In genomic region chr9:5480919-5481743, GRCh38 we compare ENCODE assay signal across 26 cellular contexts. TPM values are rescaled to one million over a fixed set of nuclear protein-coding genes. Genes with fewer than 3 reads are reported as not detected.
DNase-seq lines count a peak whose midpoint lies in the region; ATAC-seq, FAIRE-seq and TF ChIP-seq lines count a peak whose summit lies in the region.
"Had no signal": no experiment of that assay in that cellular context is flagged by ENCODE, and none has a peak within 500 bp of the region (broad histone marks: within the 10 kb centered on the region; RNA-seq: fewer than 3 reads in every experiment).

No MANE protein-coding gene starts in this region.

- no peak overlapping the region for H2BK120ac ChIP-seq in neuronal stem cell (ENCODE audit: low read depth, low read length)

- H3K4me3 ChIP-seq in cardiac muscle cell: no peak overlapping the region
- no peak overlapping the region for H3K4me3 ChIP-seq in right atrium auricular region
- no peak overlapping the region for H3K4me3 ChIP-seq in astrocyte of the spinal cord (ENCODE audit: low read depth, low read length)
- no peak overlapping the region for H3K4me3 ChIP-seq in fibroblast of the aortic adventitia (ENCODE audit: low read depth, low read length)
- no peak overlapping the region for H3K4me3 ChIP-seq in small intestine (ENCODE audit: low read depth in 1 of 2, low read length in 2 of 2)
- H3K4me3 ChIP-seq in neuronal stem cell (ENCODE audit: low read length in 2 of 2): no peak overlapping the region
- H3K4me3 ChIP-seq: Peyer's patch had no signal

- no peak overlapping the region for H2AFZ ChIP-seq in neuronal stem cell (ENCODE audit: low read length)

- no peak overlapping the region for H3K4me2 ChIP-seq in neuronal stem cell (ENCODE audit: insufficient read depth, low read length, poor library complexity, severe bottlenecking)

- no peak overlapping the region for H3K14ac ChIP-seq in neuronal stem cell (ENCODE audit: low read length)

- H3K27me3 ChIP-seq in cardiac muscle cell: no peaks in the 10 kb centered on the region
- no peaks in the 10 kb centered on the region for H3K27me3 ChIP-seq in right atrium auricular region
- H3K27me3 ChIP-seq in small intestine (ENCODE audit: control insufficient read depth in 2 of 2, insufficient read depth in 2 of 2, low read length in 2 of 2): no peaks in the 10 kb centered on the region
- H3K27me3 ChIP-seq in neuronal stem cell (ENCODE audit: control insufficient read depth in 3 of 3, insufficient read depth in 3 of 3, low read depth in 1 of 3, low read length in 3 of 3): no peaks in the 10 kb centered on the region
- H3K27me3 ChIP-seq: Peyer's patch had no signal

- H2BK15ac ChIP-seq in neuronal stem cell (ENCODE audit: low read length): no peak overlapping the region

- H3K79me1 ChIP-seq in neuronal stem cell (ENCODE audit: low read depth, low read length): no peaks in the 10 kb centered on the region

- no peak overlapping the region for H2BK12ac ChIP-seq in neuronal stem cell (ENCODE audit: low read length)

- H3K9me3 ChIP-seq in cardiac muscle cell (ENCODE audit: low read depth): no peaks in the 10 kb centered on the region
- H3K9me3 ChIP-seq in right atrium auricular region: no peaks in the 10 kb centered on the region
- H3K9me3 ChIP-seq in small intestine (ENCODE audit: control insufficient read depth, low read depth): no peaks in the 10 kb centered on the region
- H3K9me3 ChIP-seq in neuronal stem cell (replicated peaks in 1 of 2; ENCODE audit: control insufficient read depth in 2 of 2, insufficient read depth in 1 of 2, low read depth in 1 of 2, low read length in 2 of 2): no peaks in the 10 kb centered on the region
- H3K9me3 ChIP-seq: Peyer's patch had no signal

- no peaks in the 10 kb centered on the region for H3K4me1 ChIP-seq in cardiac muscle cell (ENCODE audit: low read depth)
- H3K4me1 ChIP-seq in right atrium auricular region: no peaks in the 10 kb centered on the region
- no peaks in the 10 kb centered on the region for H3K4me1 ChIP-seq in small intestine (ENCODE audit: control insufficient read depth in 2 of 2, insufficient read depth in 1 of 2, low read depth in 1 of 2, low read length in 1 of 2)
- no peaks in the 10 kb centered on the region for H3K4me1 ChIP-seq in neuronal stem cell (ENCODE audit: control insufficient read depth in 2 of 2, insufficient read depth in 1 of 2, low read depth in 1 of 2, low read length in 2 of 2)
- H3K4me1 ChIP-seq: Peyer's patch had no signal

- peak; percentile 17 for TF ChIP-seq CTCF in cardiac muscle cell (IDR thresholded peaks at IDR 0.05; ENCODE audit: low read depth, low read length)
- no peak for TF ChIP-seq CTCF in right atrium auricular region (IDR thresholded peaks at IDR 0.05)
- TF ChIP-seq CTCF in astrocyte of the spinal cord (IDR thresholded peaks at IDR 0.05; ENCODE audit: low read depth, low read length): peak; percentile 6
- peak; percentile 20 for TF ChIP-seq CTCF in fibroblast of the aortic adventitia (IDR thresholded peaks at IDR 0.05; ENCODE audit: insufficient read depth, low read length)

- no peak overlapping the region for H2BK5ac ChIP-seq in neuronal stem cell (ENCODE audit: low read length)

- no peak overlapping the region for H3K4ac ChIP-seq in neuronal stem cell (ENCODE audit: low read length)

- ATAC-seq in GM19452 (IDR thresholded peaks at IDR 0.05; ENCODE audit: unreplicated experiment): no peak
- ATAC-seq: effector memory CD8-positive, alpha-beta T cell; left ventricle myocardium superior had no signal

- no peak overlapping the region for H3K23ac ChIP-seq in neuronal stem cell (ENCODE audit: low read depth, low read length, poor library complexity)

- 88 to 89% (median 89%) methylated on average over 7 of the region's 7 CpGs for WGBS in small intestine, 3 donors
- WGBS in neuronal stem cell (ENCODE audit: extremely low coverage in 2 of 2, insufficient read length in 2 of 2, insufficient replicate concordance in 1 of 2), 2 donors: no CpG with 5 or more reads among the region's 7 CpGs

- no peak overlapping the region for H2AK5ac ChIP-seq in neuronal stem cell (ENCODE audit: low read depth, low read length)

- FAIRE-seq in small intestine (lab: Jason Lieb, UNC): no peak
- FAIRE-seq: A204.1, H54 had no signal

- no peak overlapping the region for H3K27ac ChIP-seq in cardiac muscle cell
- H3K27ac ChIP-seq in right atrium auricular region: no peak overlapping the region
- no peak overlapping the region for H3K27ac ChIP-seq in small intestine (ENCODE audit: low read depth in 1 of 2, low read length in 1 of 2)
- no peak overlapping the region for H3K27ac ChIP-seq in neuronal stem cell (replicated peaks; ENCODE audit: low read length)
- H3K27ac ChIP-seq: Peyer's patch, WERI-Rb-1 had no signal

- in situ Hi-C loops in astrocyte of the spinal cord (cut with HindIII; ENCODE audit: low sequenced_read_pairs): no loop called here

- H4K91ac ChIP-seq in neuronal stem cell (ENCODE audit: low read depth, low read length, poor library complexity): no peak overlapping the region

- no peak overlapping the region for H4K8ac ChIP-seq in neuronal stem cell (ENCODE audit: low read depth, low read length)

- H3K18ac ChIP-seq in neuronal stem cell (ENCODE audit: low read length): no peak overlapping the region

- no peak for DNase-seq in cardiac muscle cell (ENCODE audit: low read depth in 1 of 2, low spot score in 1 of 2)
- DNase-seq in right atrium auricular region (ENCODE audit: low spot score): no peak
- no peak for DNase-seq in astrocyte of the spinal cord (ENCODE audit: low read depth, low spot score)
- DNase-seq in fibroblast of the aortic adventitia (ENCODE audit: low read depth): no peak
- DNase-seq in small intestine: no peak
- no peak for DNase-seq in stimulated activated CD4-positive, alpha-beta T cell treated with anti-CD3 and anti-CD28 coated beads, Interleukin-12 subunit alpha, Interleukin-12 subunit beta, amount 100 ng/mL, for 4 hours
- no peak for DNase-seq in neuronal stem cell (ENCODE audit: low spot score)
- DNase-seq: activated CD4-positive, alpha-beta T cell treated with anti-CD3 and anti-CD28 coated beads, Interleukin-2, amount 50 U/mL, for 48 hours; activated naive CD4-positive, alpha-beta T cell treated with anti-CD3 and anti-CD28 coated beads for 36 hours; aorta; CD4-positive, alpha-beta T cell; effector memory CD8-positive, alpha-beta T cell; GF-D8; left ventricle myocardium superior; NCI-H1048; NCI-H2029 treated with DMSO at 0.1 percent for 48 hours; NCI-H446 treated with DMSO at 0.1 percent for 48 hours; nephron progenitor cell; NK-92 treated with Interleukin-12 subunit alpha and Interleukin-12 subunit beta, amount 100 ng/mL, for 24 hours; Peyer's patch; WERI-Rb-1 had no signal

- no peak overlapping the region for H3K9ac ChIP-seq in neuronal stem cell (ENCODE audit: low read depth, low read length, poor library complexity)

- no peaks in the 10 kb centered on the region for H3K36me3 ChIP-seq in cardiac muscle cell
- no peaks in the 10 kb centered on the region for H3K36me3 ChIP-seq in right atrium auricular region
- no peaks in the 10 kb centered on the region for H3K36me3 ChIP-seq in small intestine (ENCODE audit: control insufficient read depth in 2 of 2, insufficient read depth in 2 of 2, low read length in 2 of 2)
- no peaks in the 10 kb centered on the region for H3K36me3 ChIP-seq in neuronal stem cell (replicated peaks in 1 of 2; ENCODE audit: control insufficient read depth in 2 of 2, insufficient read depth in 2 of 2, low read length in 2 of 2)
- H3K36me3 ChIP-seq: Peyer's patch, WERI-Rb-1 had no signal

RNA-seq across cellular contexts. Expression of gene PDCD1LG2, which starts 29.2 kb away (rescaled TPM):
- total RNA-seq in cardiac muscle cell (not detected in 2 replicates), right atrium auricular region (1 to 10 TPM; 2.2 to 2.9 TPM), fibroblast of the aortic adventitia (ENCODE audit: low replicate concordance) (4.1 and 10.9 TPM in 2 replicates)
- polyA plus RNA-seq in cardiac muscle cell (0.16 TPM in 1 of 2 replicates, not detected in the other), small intestine (under 1 TPM in 1 of 3 donors, not detected in 2; 0.42 TPM)
- not detected for polyA plus RNA-seq in neuronal stem cell (2013, experiment 1 of 2)
- polyA plus RNA-seq in neuronal stem cell (2013, experiment 2 of 2): not detected
- total RNA-seq: mononuclear cell, SK-MEL-5 had no signal

RNA-seq across cellular contexts. Expression of gene CD274, which starts 30.8 kb away (rescaled TPM):
- total RNA-seq in cardiac muscle cell: 0.39 TPM in 1 of 2 replicates, not detected in the other
- polyA plus RNA-seq in cardiac muscle cell: 0.39 TPM in 1 of 2 replicates, not detected in the other
- total RNA-seq in right atrium auricular region: 10 to 100 TPM in 1 of 2 donors, 1 to 10 TPM in 1; 6.6 to 14.1 TPM
- total RNA-seq in fibroblast of the aortic adventitia (ENCODE audit: low replicate concordance): 0.33 and 1.1 TPM in 2 replicates
- polyA plus RNA-seq in small intestine: 1 to 10 TPM; 1.1 to 3.4 (median 1.1) TPM
- polyA plus RNA-seq in neuronal stem cell (2013, experiment 1 of 2): 0.06 TPM
- 0.06 TPM for polyA plus RNA-seq in neuronal stem cell (2013, experiment 2 of 2)

RNA-seq across cellular contexts. Expression of gene PLGRKT, which starts 43.4 kb away (rescaled TPM):
- total RNA-seq in cardiac muscle cell (15.4 and 16.8 TPM in 2 replicates), right atrium auricular region (10 to 100 TPM; 17.6 to 30.4 TPM), fibroblast of the aortic adventitia (ENCODE audit: low replicate concordance) (6.5 and 25.8 TPM in 2 replicates)
- polyA plus RNA-seq in cardiac muscle cell (35.4 and 37.1 TPM in 2 replicates), small intestine (10 to 100 TPM; 54.9 to 60.4 (median 55.0) TPM)
- 38.1 TPM for polyA plus RNA-seq in neuronal stem cell (2013, experiment 1 of 2)
- polyA plus RNA-seq in neuronal stem cell (2013, experiment 2 of 2): 39.9 TPM

Comparison
In these comparisons a context has a peak if more than half of its experiments do, and no peak if none do; other contexts are left out.
1. CTCF ChIP-seq: peak in cardiac muscle cell (single experiment), astrocyte of the spinal cord (single experiment) and fibroblast of the aortic adventitia (single experiment); none in right atrium auricular region (0 of 2).